15 cellular contexts compared by ENCODE assay signal in the genomic region with DNA sequence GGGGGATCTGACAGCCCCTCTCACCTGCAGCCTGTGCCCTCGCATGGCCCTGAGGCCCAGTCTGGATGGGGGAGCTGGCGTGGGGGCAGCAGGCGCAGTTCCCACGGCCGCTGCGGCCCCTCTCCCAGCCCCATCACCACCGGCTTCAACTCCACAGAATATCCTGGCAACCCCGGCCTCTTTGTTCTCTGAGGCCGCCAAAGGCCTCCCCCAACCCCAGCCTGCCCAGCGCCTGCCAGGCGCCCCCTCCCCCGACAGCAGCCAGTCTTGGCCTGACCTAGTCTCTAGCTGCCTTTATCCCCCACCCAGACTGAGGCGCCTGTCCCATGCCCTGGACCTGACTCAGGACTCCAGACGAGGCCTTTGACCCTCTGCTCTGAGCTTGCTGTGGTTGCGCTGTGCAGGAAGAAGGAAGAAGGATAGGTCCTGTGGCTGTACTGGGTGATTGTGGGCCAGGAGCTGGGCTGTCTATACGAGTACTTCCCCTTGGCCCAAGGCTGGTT. TPM values are rescaled to one million over a fixed set of nuclear protein-coding genes. Genes with fewer than 3 reads are reported as not detected.
DNase-seq lines count a peak whose midpoint lies in the region; ATAC-seq, FAIRE-seq and TF ChIP-seq lines count a peak whose summit lies in the region.
"Had no signal": no experiment of that assay in that cellular context is flagged by ENCODE, and none has a peak within 500 bp of the region (broad histone marks: within the 10 kb centered on the region; RNA-seq: fewer than 3 reads in every experiment).

No MANE protein-coding gene starts in this region.

- H2BK20ac ChIP-seq in H1 (ENCODE audit: low read length), result 0 out of 2 replicates have a peak overlapping the region, but pooled peaks have one; percentile 93

- peak overlapping the region; percentile 83 for H4K91ac ChIP-seq in H1 (replicated peaks; ENCODE audit: insufficient read length, low read length)

- H3K4me3 ChIP-seq in heart left ventricle, result no peak overlapping the region
- H3K4me3 ChIP-seq in H1 (ENCODE audit: extremely low read depth in 1 of 4, insufficient read depth in 2 of 4, low read depth in 3 of 4, low read length in 4 of 4), result no peak overlapping the region
- no peak overlapping the region for H3K4me3 ChIP-seq in tibial nerve

- H3K27me3 ChIP-seq in heart left ventricle (no peaks in the 10 kb centered on the region), H1 (replicated peaks in 1 of 4; ENCODE audit: control insufficient read depth in 3 of 4, extremely low read depth in 1 of 4, insufficient read depth in 3 of 4, low read length in 3 of 4) (peaks cover 0 to 5% (median 0%) of the 10 kb centered on the region in 4 experiments; a peak in 2 of 7 replicates), tibial nerve (no peaks in the 10 kb centered on the region)

- H3K56ac ChIP-seq in H1 (replicated peaks; ENCODE audit: insufficient read length, low read depth, low read length), result no peak overlapping the region

- H3K4me2 ChIP-seq in H1 (ENCODE audit: insufficient read depth in 1 of 2, low read depth in 2 of 2, low read length in 2 of 2), result 0 out of 4 replicates have a peak overlapping the region, but pooled peaks of 1 of the 2 experiments have one; percentile 8

- H2AK5ac ChIP-seq in H1 (ENCODE audit: low read depth, low read length), result peak overlapping the region; percentile 97; the same call in 1 of the 2 replicates

- ATAC-seq in heart left ventricle, result peak in 1 of 4 donors; percentile 0
- no peak for ATAC-seq in left cardiac atrium
- ATAC-seq in HG03442 (IDR thresholded peaks at IDR 0.05; ENCODE audit: unreplicated experiment), result no peak
- ATAC-seq: activated CD4-positive, CD25-positive, alpha-beta regulatory T cell treated with anti-CD3 and anti-CD28 coated beads, Interleukin-2, amount 50 U/mL, for 24 hours; activated T-helper 17 cell treated with anti-CD3 and anti-CD28 coated beads, Interleukin-2, amount 50 U/mL, for 72 hours had no signal

- no peaks in the 10 kb centered on the region for H3K9me3 Mint-ChIP-seq in mesothelial cell of epicardium
- no peaks in the 10 kb centered on the region for H3K9me3 Mint-ChIP-seq in activated CD4-positive, alpha-beta T cell treated with anti-CD3 and anti-CD28 coated beads, Interleukin-2, amount 10 ng/mL, durations not matched to agents 24 days and 14 days
- H3K9me3 Mint-ChIP-seq: activated T-helper 17 cell treated with anti-CD3 and anti-CD28 coated beads, Interleukin-2, amount 50 U/mL, for 72 hours had no signal

- peaks cover 5% of the 10 kb centered on the region for H3K36me3 Mint-ChIP-seq in mesothelial cell of epicardium
- no peaks in the 10 kb centered on the region for H3K36me3 Mint-ChIP-seq in activated CD4-positive, alpha-beta T cell treated with anti-CD3 and anti-CD28 coated beads, Interleukin-2, amount 10 ng/mL, durations not matched to agents 24 days and 14 days (ENCODE audit: low read depth)

- intact Hi-C loops in heart left ventricle (cut with DNase I) (loop anchor here in 3 of 10 donors (1.0 to 5.0 kb wide), 2 partner anchors 35 to 49 kb away; no protein-coding TSS in a partner anchor), left cardiac atrium (cut with DNase I) (loop anchor here (5.0 kb wide), 2 partner anchors 35 to 45 kb away; no protein-coding TSS in a partner anchor)
- intact Hi-C loops in activated CD4-positive, alpha-beta T cell treated with anti-CD3 and anti-CD28 coated beads, Interleukin-2, amount 10 ng/mL, durations not matched to agents 24 days and 14 days (cut with micrococcal nuclease), result no loop called here

- H3K79me1 ChIP-seq in H1 (ENCODE audit: low read depth, low read length), result peaks cover 7% of the 10 kb centered on the region

- H3K14ac ChIP-seq in H1 (ENCODE audit: insufficient read length), result no peak overlapping the region

- no peak overlapping the region for H3K9ac ChIP-seq in H1 (replicated peaks in 1 of 4; ENCODE audit: extremely low read depth in 1 of 4, low read depth in 3 of 4, low read length in 3 of 4)

- WGBS in heart left ventricle, 4 donors, result 71 to 79% (median 77%) methylated on average over 16 of the region's 16 CpGs
- 82% methylated on average over 11 of the region's 16 CpGs; no CpG with 5 or more reads in 1 of the 2 experiments for WGBS in H1 (ENCODE audit: extremely low coverage in 1 of 2, insufficient coverage in 1 of 2, insufficient read length in 1 of 2, insufficient replicate concordance in 2 of 2, low coverage in 1 of 2, low lambda C conversion rate in 2 of 2, missing lambda C conversion rate in 1 of 2), 2 experiments
- WGBS in tibial nerve, 2 donors, result 61 to 64% methylated on average over 11 to 16 of the region's 16 CpGs

- H3K27ac ChIP-seq in heart left ventricle, result peak overlapping the region; percentile 38 to 83 (median 58)
- no peak overlapping the region for H3K27ac ChIP-seq in H1 (ENCODE audit: low read depth, low read length)
- peak overlapping the region; percentile 13 to 98 (median 76) for H3K27ac ChIP-seq in tibial nerve

- H4K20me1 ChIP-seq in H1 (replicated peaks in 1 of 2; ENCODE audit: control insufficient read depth in 1 of 2, insufficient read depth in 2 of 2, low read length in 2 of 2), result peaks cover 14 to 35% of the 10 kb centered on the region in 2 experiments

- no peaks in the 10 kb centered on the region for H3K79me2 ChIP-seq in H1 (ENCODE audit: control insufficient read depth in 1 of 2, insufficient read depth in 2 of 2, low read length in 2 of 2)

- H4K8ac ChIP-seq in H1 (ENCODE audit: extremely low read depth, insufficient read depth, low read length), result no peak overlapping the region

- no peak for FAIRE-seq in H1 (lab: Jason Lieb, UNC)
- FAIRE-seq: islet of Langerhans had no signal

- CTCF ChIA-PET in H1 (lab: Charles Lee; ENCODE audit: partially characterized antibody), result interaction anchor here (0.7 to 7.7 kb wide), 9 partner anchors 9 to 88 kb away, joined by 3 to 97 read pairs (median 5); no protein-coding TSS in a partner anchor

- no peak overlapping the region for H2BK120ac ChIP-seq in H1 (replicated peaks; ENCODE audit: low read depth, low read length)

- H3K4ac ChIP-seq in H1 (replicated peaks; ENCODE audit: insufficient read length, low read depth, low read length), result peak overlapping the region; percentile 86

- 0 out of 2 replicates have a peak overlapping the region, but pooled peaks have one; percentile 67 for H2BK5ac ChIP-seq in H1 (ENCODE audit: low read depth, low read length)

- no peak overlapping the region for H4K5ac ChIP-seq in H1 (ENCODE audit: insufficient read length, low read depth, low read length)

- no peak for TF ChIP-seq EP300 in H1 (IDR thresholded peaks at IDR 0.05; ENCODE audit: borderline replicate concordance in 1 of 2, low read depth in 2 of 2, low read length in 2 of 2)
- TF ChIP-seq EP300 in tibial nerve (IDR thresholded peaks at IDR 0.05), result no peak

- peak overlapping the region; percentile 99 for H2BK15ac ChIP-seq in H1 (ENCODE audit: low read length)

- no peak overlapping the region for H3K23ac ChIP-seq in H1 (ENCODE audit: insufficient read length)

- no peak for TF ChIP-seq RAD21 in H1 (IDR thresholded peaks at IDR 0.05 in 1 of 2, conservative IDR thresholded peaks at IDR 0.05 in 1 of 2; ENCODE audit: low read depth in 2 of 2, low read length in 2 of 2)

- POLR2A ChIA-PET in H1 (lab: Charles Lee; ENCODE audit: partially characterized antibody), result interaction anchor here (0.6 to 9.8 kb wide), 11 partner anchors 8 to 80 kb away, joined by 3 to 76 read pairs (median 3); a partner anchor contains a TSS

- no peak for TF ChIP-seq POLR2A in heart left ventricle (IDR thresholded peaks at IDR 0.05)
- 0 out of 3 replicates have a peak, but pooled peaks of 1 of the 2 experiments have one; percentile 12 for TF ChIP-seq POLR2A in H1 (IDR thresholded peaks at IDR 0.05; ENCODE audit: control extremely low read depth in 1 of 2, low read depth in 2 of 2, low read length in 2 of 2)
- no peak for TF ChIP-seq POLR2A in tibial nerve (IDR thresholded peaks at IDR 0.05)

- no peaks in the 10 kb centered on the region for H3K27me3 Mint-ChIP-seq in mesothelial cell of epicardium (ENCODE audit: low read depth)
- peaks cover 7% of the 10 kb centered on the region for H3K27me3 Mint-ChIP-seq in activated CD4-positive, alpha-beta T cell treated with anti-CD3 and anti-CD28 coated beads, Interleukin-2, amount 10 ng/mL, durations not matched to agents 24 days and 14 days
- H3K27me3 Mint-ChIP-seq: activated T-helper 17 cell treated with anti-CD3 and anti-CD28 coated beads, Interleukin-2, amount 50 U/mL, for 72 hours had no signal

- H3K36me3 ChIP-seq in heart left ventricle (peaks cover 0 to 23% (median 17%) of the 10 kb centered on the region in 9 donors), H1 (ENCODE audit: control insufficient read depth in 2 of 4, insufficient read depth in 4 of 4, low read length in 3 of 4) (peaks cover 0 to 7% (median 2%) of the 10 kb centered on the region in 4 experiments; a peak in 1 of 8 replicates), tibial nerve (peaks cover 0 to 19% (median 0%) of the 10 kb centered on the region in 3 donors)

- H2BK12ac ChIP-seq in H1 (ENCODE audit: low read depth, low read length), result peak overlapping the region; percentile 99

- H3K9me3 ChIP-seq in heart left ventricle (no peaks in the 10 kb centered on the region), H1 (ENCODE audit: insufficient read depth in 2 of 2, low read depth in 1 of 2, low read length in 1 of 2) (no peaks in the 10 kb centered on the region), tibial nerve (no peaks in the 10 kb centered on the region)

- H3K4me3 Mint-ChIP-seq in mesothelial cell of epicardium, result no peak overlapping the region
- H3K4me3 Mint-ChIP-seq in activated CD4-positive, alpha-beta T cell treated with anti-CD3 and anti-CD28 coated beads, Interleukin-2, amount 10 ng/mL, durations not matched to agents 24 days and 14 days, result no peak overlapping the region
- H3K4me3 Mint-ChIP-seq: activated T-helper 17 cell treated with anti-CD3 and anti-CD28 coated beads, Interleukin-2, amount 50 U/mL, for 72 hours had no signal

- H2AFZ ChIP-seq in H1 (ENCODE audit: low read length), result no peak overlapping the region

- H3K4me1 Mint-ChIP-seq in mesothelial cell of epicardium, result peaks cover 19% of the 10 kb centered on the region
- H3K4me1 Mint-ChIP-seq in activated CD4-positive, alpha-beta T cell treated with anti-CD3 and anti-CD28 coated beads, Interleukin-2, amount 10 ng/mL, durations not matched to agents 24 days and 14 days, result peaks cover 2% of the 10 kb centered on the region
- H3K4me1 Mint-ChIP-seq: activated T-helper 17 cell treated with anti-CD3 and anti-CD28 coated beads, Interleukin-2, amount 50 U/mL, for 72 hours had no signal

- DNase-seq in heart left ventricle (peak in 1 of 5 donors; percentile 24), left cardiac atrium (no peak), H1 (ENCODE audit: low read depth in 1 of 2, low spot score in 2 of 2) (no peak), mesothelial cell of epicardium (ENCODE audit: low spot score in 2 of 2, unreplicated experiment in 2 of 2) (no peak), tibial nerve (ENCODE audit: low spot score in 2 of 2) (no peak), RPMI8226 (no peak)
- no peak for DNase-seq in activated CD4-positive, alpha-beta T cell treated with anti-CD3 and anti-CD28 coated beads, Interleukin-2, amount 10 ng/mL, durations not matched to agents 24 days and 14 days
- DNase-seq: cerebellar nuclear complex, DMS53, NCI-H510A, trophoblast cell had no signal

- peak overlapping the region; percentile 25 for H3K27ac Mint-ChIP-seq in mesothelial cell of epicardium
- H3K27ac Mint-ChIP-seq in activated CD4-positive, alpha-beta T cell treated with anti-CD3 and anti-CD28 coated beads, Interleukin-2, amount 10 ng/mL, durations not matched to agents 24 days and 14 days, result no peak overlapping the region
- H3K27ac Mint-ChIP-seq: activated T-helper 17 cell treated with anti-CD3 and anti-CD28 coated beads, Interleukin-2, amount 50 U/mL, for 72 hours had no signal

- peak overlapping the region; percentile 38 for H3K18ac ChIP-seq in H1 (ENCODE audit: extremely low read depth, low read length)

- H3K23me2 ChIP-seq in H1 (ENCODE audit: low read depth, low read length), result no peaks in the 10 kb centered on the region

- H3K4me1 ChIP-seq in heart left ventricle (peaks cover 0 to 82% (median 36%) of the 10 kb centered on the region in 12 donors), H1 (replicated peaks in 1 of 4; ENCODE audit: control insufficient read depth in 3 of 4, insufficient read depth in 4 of 4, low read length in 3 of 4) (peaks cover 39 to 69% (median 61%) of the 10 kb centered on the region in 4 experiments), tibial nerve (peaks cover 0 to 88% (median 62%) of the 10 kb centered on the region in 4 donors)

- TF ChIP-seq CTCF in heart left ventricle (IDR thresholded peaks at IDR 0.05), result no peak
- no peak for TF ChIP-seq CTCF in H1 (IDR thresholded peaks at IDR 0.05; ENCODE audit: control extremely low read depth in 1 of 3, insufficient read depth in 1 of 3, low read depth in 1 of 3, low read length in 3 of 3)
- TF ChIP-seq CTCF in mesothelial cell of epicardium (IDR thresholded peaks at IDR 0.05; ENCODE audit: unreplicated experiment), result no peak
- TF ChIP-seq CTCF in tibial nerve (IDR thresholded peaks at IDR 0.05), result no peak

RNA-seq across cellular contexts. Expression of a gene that starts 38.8 kb away (rescaled TPM):
- total RNA-seq in heart left ventricle (10 to 100 TPM; 29.8 to 74.6 (median 36.3) TPM), left cardiac atrium (10 to 100 TPM; 33.4 to 44.1 TPM), mesothelial cell of epicardium (35.7 to 38.3 TPM (median 37.4 TPM) in 3 replicates), tibial nerve (10 to 100 TPM; 45.0 to 80.4 (median 67.0) TPM)
- polyA plus RNA-seq in heart left ventricle (10 to 100 TPM; 32.8 to 44.5 TPM), H1 (2011; rRNA removed) (61.4 and 83.5 TPM in 2 replicates)
- 74.0 and 78.3 TPM in 2 replicates for total RNA-seq in H1 (2021; fragmentation: NEBNext Ultra II Directional; extraction: Animal tissue kit (Norgen Biotek cat#: 25700))
- 68.8 TPM for polyA plus RNA-seq in H1 (2011; cell fraction: cytosol; rRNA removed)
- polyA plus RNA-seq in H1 (2011; cell fraction: nucleus; rRNA removed), result 52.7 TPM
- polyA plus RNA-seq in H1 (2012, experiment 1 of 2), result 35.6 to 47.4 TPM (median 43.3 TPM) in 4 replicates
- 56.6 TPM for polyA plus RNA-seq in H1 (2012, experiment 2 of 2)
- 62.3 TPM for polyA plus RNA-seq in H1 (2013, experiment 1 of 2)
- polyA plus RNA-seq in H1 (2013, experiment 2 of 2), result 67.3 TPM
- 25.6 and 39.8 TPM in 2 replicates for polyA minus RNA-seq in H1 (2011; rRNA and poly(A)+ RNA removed)
- polyA minus RNA-seq in H1 (2011; cell fraction: cytosol; rRNA and poly(A)+ RNA removed), result 50.7 TPM
- polyA minus RNA-seq in H1 (2011; cell fraction: nucleus; rRNA and poly(A)+ RNA removed), result 39.2 TPM
- 1.2 and 1.9 TPM in 2 replicates for total RNA-seq in activated CD4-positive, alpha-beta T cell treated with anti-CD3 and anti-CD28 coated beads, Interleukin-2, amount 10 ng/mL, durations not matched to agents 24 days and 14 days

Comparison
In these comparisons a context has a peak if more than half of its experiments do, and no peak if none do; other contexts are left out.
1. RNA of a gene that starts 38.8 kb away (total RNA-seq): 74.0 to 78.3 TPM in H1, 45.0 to 80.4 TPM in tibial nerve, 33.4 to 44.1 TPM in left cardiac atrium, 35.7 to 38.3 TPM in mesothelial cell of epicardium and 29.8 to 74.6 TPM in heart left ventricle; 1.2 to 1.9 TPM in activated CD4-positive, alpha-beta T cell treated with anti-CD3 and anti-CD28 coated beads, Interleukin-2, amount 10 ng/mL, durations not matched to agents 24 days and 14 days; every median in the first group is over 10 times any median in the second.